8 cellular contexts compared by ENCODE assay signal in genomic region chr1:163071381-163072255, GRCh38.
DNase-seq lines count a peak whose midpoint lies in the region; ATAC-seq and TF ChIP-seq lines count a peak whose summit lies in the region.

No MANE protein-coding gene starts in this region.

- H3F3A ChIP-seq in MM.1S (ENCODE audit: insufficient read depth, low read length) = no peaks in the 10 kb centered on the region

- DNase-seq in DND-41 = peak; percentile 56
- peak; percentile 73 for DNase-seq in MM.1S
- peak; percentile 7 to 46 for DNase-seq in SW 1271 (lab: John Stamatoyannopoulos, UW)
- peak; percentile 60 for DNase-seq in brain pericyte (ENCODE audit: low read depth, low spot score)
- peak; percentile 97 for DNase-seq in kidney tubule cell (ENCODE audit: low spot score)
- DNase-seq in stimulated activated CD4-positive, alpha-beta T cell treated with anti-CD3 and anti-CD28 coated beads, TNF-alpha, amount 100 ng/mL, for 24 hours (ENCODE audit: low read depth in 3 of 3) = peak in 2 of 3 experiments; percentile 7 to 37

- no peak overlapping the region for H3K27ac ChIP-seq in DND-41 (ENCODE audit: low read length)
- no peak overlapping the region for H3K27ac ChIP-seq in MM.1S (ENCODE audit: low read length)

- peak; percentile 84 for TF ChIP-seq CTCF in DND-41 (IDR thresholded peaks at IDR 0.05; ENCODE audit: borderline replicate concordance, extremely low read depth, low read length, poor library complexity, severe bottlenecking)
- TF ChIP-seq CTCF in MM.1S (IDR thresholded peaks at IDR 0.05; ENCODE audit: low read length) = peak; percentile 83

- H4K20me1 ChIP-seq in DND-41 (ENCODE audit: insufficient read depth, low read length) = no peaks in the 10 kb centered on the region; the same call in 1 of the 2 replicates
- no peaks in the 10 kb centered on the region for H4K20me1 ChIP-seq in MM.1S (ENCODE audit: insufficient read depth, low read length)

- H3K9ac ChIP-seq in DND-41 (ENCODE audit: low read depth, low read length) (no peak overlapping the region), MM.1S (ENCODE audit: low read length) (no peak overlapping the region)

- H3K4me2 ChIP-seq in DND-41 (ENCODE audit: insufficient read depth, low read length) (no peak overlapping the region), MM.1S (ENCODE audit: low read depth, low read length) (0 out of 2 replicates have a peak overlapping the region, but pooled peaks have one; percentile 3)

- H3K9me3 ChIP-seq in DND-41 (ENCODE audit: insufficient read depth, low read length, severe bottlenecking) (no peaks in the 10 kb centered on the region), MM.1S (replicated peaks; ENCODE audit: insufficient read depth, low read length) (no peaks in the 10 kb centered on the region)

- no peak overlapping the region for H3K4me3 ChIP-seq in DND-41 (ENCODE audit: low read depth in 1 of 2, low read length in 2 of 2)
- H3K4me3 ChIP-seq in MM.1S (ENCODE audit: low read length) = no peak overlapping the region

- no peak overlapping the region; the same call in 1 of the 2 replicates for H2AFZ ChIP-seq in DND-41 (ENCODE audit: low read depth, low read length)
- peak overlapping the region; percentile 12 for H2AFZ ChIP-seq in MM.1S (ENCODE audit: low read length)

- H3K36me3 ChIP-seq in DND-41 (ENCODE audit: insufficient read depth, low read length) (no peaks in the 10 kb centered on the region), MM.1S (replicated peaks; ENCODE audit: insufficient read depth, low read length) (no peaks in the 10 kb centered on the region)

- H3K27me3 ChIP-seq in DND-41 (ENCODE audit: insufficient read depth, low read length, poor library complexity) (peaks cover 20% of the 10 kb centered on the region), MM.1S (replicated peaks; ENCODE audit: insufficient read depth, low read length) (no peaks in the 10 kb centered on the region)

- H3K4me1 ChIP-seq in DND-41 (ENCODE audit: insufficient read depth, low read length) (no peaks in the 10 kb centered on the region), MM.1S (ENCODE audit: low read length) (no peaks in the 10 kb centered on the region)

- H3K79me2 ChIP-seq in DND-41 (ENCODE audit: insufficient read depth, low read length) (no peaks in the 10 kb centered on the region), MM.1S (ENCODE audit: low read length) (no peaks in the 10 kb centered on the region)

- no peaks in the 10 kb centered on the region for H3K9me2 ChIP-seq in MM.1S (replicated peaks; ENCODE audit: insufficient read depth, low read length)

- ATAC-seq in DND-41 (ENCODE audit: insufficient read depth, low read depth) = peak; percentile 79
- ATAC-seq in GM21576 (IDR thresholded peaks at IDR 0.05; ENCODE audit: unreplicated experiment) = peak; percentile 69
- ATAC-seq in GM19395 (IDR thresholded peaks at IDR 0.05; ENCODE audit: unreplicated experiment) = no peak

Comparison
In these comparisons a context has a peak if more than half of its experiments do, and no peak if none do; other contexts are left out.
1. DNase-seq: peak in every context shown above with its lines; median percentile 97 in kidney tubule cell; 73 in MM.1S; 60 in brain pericyte; 56 in DND-41; 26 in SW 1271; 22 in stimulated activated CD4-positive, alpha-beta T cell treated with anti-CD3 and anti-CD28 coated beads, TNF-alpha, amount 100 ng/mL, for 24 hours.